10 cellular contexts compared by ENCODE assay signal in the genomic region with DNA sequence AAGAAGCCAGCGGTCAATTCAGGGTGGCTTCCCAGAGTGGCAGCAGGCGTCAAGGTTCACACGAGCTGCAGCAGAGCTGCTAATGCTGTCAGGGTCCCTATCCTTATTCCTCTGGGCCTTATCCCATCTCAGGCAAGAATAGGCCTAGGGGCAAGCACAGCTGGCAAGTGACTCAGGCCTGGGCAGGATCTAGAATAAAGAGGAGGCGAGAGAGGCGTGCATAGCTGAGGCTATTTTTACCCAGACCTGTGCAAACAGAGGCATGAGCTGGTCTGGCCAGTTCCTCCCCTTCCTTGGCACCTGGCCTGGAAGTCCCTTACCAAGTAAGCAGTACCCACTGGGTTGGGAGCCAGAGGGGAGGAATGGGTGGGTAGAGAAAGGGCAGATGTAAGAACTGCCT. TPM values are rescaled to one million over a fixed set of nuclear protein-coding genes. Genes with fewer than 3 reads are reported as not detected.
DNase-seq lines count a peak whose midpoint lies in the region; ATAC-seq and TF ChIP-seq lines count a peak whose summit lies in the region.
"Had no signal": no experiment of that assay in that cellular context is flagged by ENCODE, and none has a peak within 500 bp of the region (broad histone marks: within the 10 kb centered on the region; RNA-seq: fewer than 3 reads in every experiment).

No MANE protein-coding gene starts in this region.

- no peaks in the 10 kb centered on the region for H3K4me1 Mint-ChIP-seq in activated CD8-positive, alpha-beta memory T cell treated with anti-CD3 and anti-CD28 coated beads, Interleukin-2, amount 10 ng/mL, durations not matched to agents 7 days and 5 days
- H3K4me1 Mint-ChIP-seq: nephron had no signal

- no peak overlapping the region for H3K4me3 Mint-ChIP-seq in activated CD8-positive, alpha-beta memory T cell treated with anti-CD3 and anti-CD28 coated beads, Interleukin-2, amount 10 ng/mL, durations not matched to agents 7 days and 5 days
- H3K4me3 Mint-ChIP-seq: nephron had no signal

- no peaks in the 10 kb centered on the region for H3K36me3 Mint-ChIP-seq in activated CD8-positive, alpha-beta memory T cell treated with anti-CD3 and anti-CD28 coated beads, Interleukin-2, amount 10 ng/mL, durations not matched to agents 7 days and 5 days

- peaks cover 5% of the 10 kb centered on the region for H3K27me3 Mint-ChIP-seq in activated CD8-positive, alpha-beta memory T cell treated with anti-CD3 and anti-CD28 coated beads, Interleukin-2, amount 10 ng/mL, durations not matched to agents 7 days and 5 days

- H3K27me3 ChIP-seq in cardiac muscle cell, result no peaks in the 10 kb centered on the region

- TF ChIP-seq CTCF in cardiac muscle cell (IDR thresholded peaks at IDR 0.05; ENCODE audit: low read depth, low read length), result no peak

- peak; percentile 22 for DNase-seq in activated CD8-positive, alpha-beta memory T cell treated with anti-CD3 and anti-CD28 coated beads, Interleukin-2, amount 50 U/mL, for 48 hours
- DNase-seq in activated CD8-positive, alpha-beta memory T cell treated with anti-CD3 and anti-CD28 coated beads, Interleukin-2, amount 10 ng/mL, durations not matched to agents 7 days and 5 days, result no peak
- DNase-seq in NOMO-1 treated with dmso at 0.1 percent for 144 hours (lab: John Stamatoyannopoulos, UW; ENCODE audit: unreplicated experiment) (peak; percentile 91), cardiac muscle cell (ENCODE audit: low read depth in 1 of 2, low spot score in 1 of 2) (peak; percentile 10 to 29), ureter (ENCODE audit: low spot score) (peak; percentile 83)
- DNase-seq in activated T-cell treated with anti-CD3 and anti-CD28 coated beads, Interleukin-2, amount 50 U/mL, for 1 hour, result no peak
- DNase-seq in activated CD4-positive, alpha-beta T cell treated with anti-CD3 and anti-CD28 coated beads, Interleukin-2, amount 50 U/mL, for 1 hour, result no peak
- DNase-seq: DND-41 had no signal

- H3K36me3 ChIP-seq in cardiac muscle cell, result no peaks in the 10 kb centered on the region

- H3K4me3 ChIP-seq in cardiac muscle cell, result no peak overlapping the region

- H3K27ac Mint-ChIP-seq in activated CD8-positive, alpha-beta memory T cell treated with anti-CD3 and anti-CD28 coated beads, Interleukin-2, amount 10 ng/mL, durations not matched to agents 7 days and 5 days, result no peak overlapping the region
- H3K27ac Mint-ChIP-seq: nephron had no signal

- ATAC-seq in activated CD8-positive, alpha-beta memory T cell treated with anti-CD3 and anti-CD28 coated beads, Interleukin-2, amount 10 ng/mL, durations not matched to agents 7 days and 5 days, result no peak
- peak; percentile 97 for ATAC-seq in HG03039 (IDR thresholded peaks at IDR 0.05; ENCODE audit: unreplicated experiment)

- H3K9me3 Mint-ChIP-seq in activated CD8-positive, alpha-beta memory T cell treated with anti-CD3 and anti-CD28 coated beads, Interleukin-2, amount 10 ng/mL, durations not matched to agents 7 days and 5 days (ENCODE audit: low read depth), result no peaks in the 10 kb centered on the region

- no peaks in the 10 kb centered on the region for H3K9me3 ChIP-seq in cardiac muscle cell (ENCODE audit: low read depth)

- no peak overlapping the region for H3K27ac ChIP-seq in cardiac muscle cell

- CTCF ChIA-PET in activated CD8-positive, alpha-beta memory T cell treated with anti-CD3 and anti-CD28 coated beads, Interleukin-2, amount 10 ng/mL, durations not matched to agents 7 days and 5 days (lab: Charles Lee), result interaction anchor here (1.4 kb wide), 1 partner anchor 60 kb away, joined by 4 read pairs; no protein-coding TSS in a partner anchor

- H3K4me1 ChIP-seq in cardiac muscle cell (ENCODE audit: low read depth), result no peaks in the 10 kb centered on the region

RNA-seq across cellular contexts. Expression of gene VIPR1, which starts 12.2 kb away (rescaled TPM):
- 1 to 10 TPM in 1 of 2 experiments, under 1 TPM in 1; 0.14 to 1.9 TPM for total RNA-seq in activated CD8-positive, alpha-beta memory T cell treated with anti-CD3 and anti-CD28 coated beads, Interleukin-2, amount 10 ng/mL, durations not matched to agents 7 days and 5 days
- total RNA-seq in cardiac muscle cell, result 0.35 and 1.6 TPM in 2 replicates
- polyA plus RNA-seq in cardiac muscle cell, result 0.60 and 0.86 TPM in 2 replicates
- total RNA-seq in ureter, result 72.7 TPM

Comparison
In these comparisons a context has a peak if more than half of its experiments do, and no peak if none do; other contexts are left out.
1. DNase-seq: peak in activated CD8-positive, alpha-beta memory T cell treated with anti-CD3 and anti-CD28 coated beads, Interleukin-2, amount 50 U/mL, for 48 hours (single experiment), NOMO-1 treated with dmso at 0.1 percent for 144 hours (single experiment), cardiac muscle cell (2 of 2) and ureter (single experiment); none in activated CD8-positive, alpha-beta memory T cell treated with anti-CD3 and anti-CD28 coated beads, Interleukin-2, amount 10 ng/mL, durations not matched to agents 7 days and 5 days (single experiment), activated T-cell treated with anti-CD3 and anti-CD28 coated beads, Interleukin-2, amount 50 U/mL, for 1 hour (single experiment) and activated CD4-positive, alpha-beta T cell treated with anti-CD3 and anti-CD28 coated beads, Interleukin-2, amount 50 U/mL, for 1 hour (single experiment).
2. RNA of gene VIPR1, which starts 12.2 kb away (total RNA-seq): 72.7 TPM in ureter (single experiment); 0.14 to 1.9 TPM in activated CD8-positive, alpha-beta memory T cell treated with anti-CD3 and anti-CD28 coated beads, Interleukin-2, amount 10 ng/mL, durations not matched to agents 7 days and 5 days and 0.35 to 1.6 TPM in cardiac muscle cell; every median in the first group is over 10 times any median in the second.